ENCODE assay signal across 1 cellular context in genomic region chr21:36980280-36981048, GRCh38.
TF ChIP-seq lines count a peak whose summit lies in the region.

No MANE protein-coding gene starts in this region.

TF ChIP-seq in H1, 55 proteins besides CTCF, POLR2A, EP300 and RAD21 (continued from another document):
- no peak for TF ChIP-seq SIRT6 (IDR thresholded peaks at IDR 0.05; ENCODE audit: low read length)
- TF ChIP-seq CHD7 (IDR thresholded peaks at IDR 0.05; ENCODE audit: insufficient replicate concordance, low read length), result no peak
- TF ChIP-seq KDM4A (IDR thresholded peaks at IDR 0.05; ENCODE audit: low read depth, low read length, severe bottlenecking), result peak; percentile 72
- TF ChIP-seq TAF7 (optimal IDR thresholded peaks at IDR 0.05; ENCODE audit: borderline replicate concordance, low read depth, low read length), result no peak
- TF ChIP-seq RBBP5 (IDR thresholded peaks at IDR 0.05; ENCODE audit: borderline replicate concordance, low read depth, low read length), result 0 out of 2 replicates have a peak, but pooled peaks have one; percentile 71
- TF ChIP-seq KDM1A (IDR thresholded peaks at IDR 0.05; ENCODE audit: borderline replicate concordance, low read length), result no peak
- TF ChIP-seq SRF (IDR thresholded peaks at IDR 0.05; ENCODE audit: low read depth, low read length), result no peak
- peak; percentile 73 for TF ChIP-seq ASH2L (IDR thresholded peaks at IDR 0.05; ENCODE audit: low read length)
- TF ChIP-seq POU5F1 (IDR thresholded peaks at IDR 0.05; ENCODE audit: low read depth, low read length), result no peak
- TF ChIP-seq SP2 (IDR thresholded peaks at IDR 0.05; ENCODE audit: low read length), result no peak
- no peak for TF ChIP-seq CHD1 (IDR thresholded peaks at IDR 0.05; ENCODE audit: low read depth, low read length)
- TF ChIP-seq HDAC2 (IDR thresholded peaks at IDR 0.05; ENCODE audit: borderline replicate concordance in 1 of 2, low read depth in 2 of 2, low read length in 2 of 2), result no peak
- no peak for TF ChIP-seq RXRA (IDR thresholded peaks at IDR 0.05; ENCODE audit: insufficient read depth, low read depth, low read length)
- TF ChIP-seq TAF1 (IDR thresholded peaks at IDR 0.05; ENCODE audit: low read depth, low read length), result no peak
- TF ChIP-seq BACH1 (IDR thresholded peaks at IDR 0.05; ENCODE audit: low read length), result no peak; the same call in 1 of the 2 replicates
- no peak for TF ChIP-seq POLR2AphosphoS5 (IDR thresholded peaks at IDR 0.05; ENCODE audit: low read depth, low read length)
- TF ChIP-seq ATF3 (IDR thresholded peaks at IDR 0.05; ENCODE audit: insufficient read depth, low read depth, low read length), result no peak
- no peak for TF ChIP-seq NANOG (IDR thresholded peaks at IDR 0.05; ENCODE audit: insufficient read depth, low read depth, low read length, poor library complexity, severe bottlenecking)
- TF ChIP-seq JUN (IDR thresholded peaks at IDR 0.05; ENCODE audit: low read depth, low read length), result no peak
- no peak for TF ChIP-seq EGR1 (IDR thresholded peaks at IDR 0.05; ENCODE audit: borderline replicate concordance, low read depth, low read length)
- TF ChIP-seq SIX5 (IDR thresholded peaks at IDR 0.05; ENCODE audit: low read depth, low read length), result no peak
- TF ChIP-seq SIN3A (conservative IDR thresholded peaks at IDR 0.05 in 1 of 2, IDR thresholded peaks at IDR 0.05 in 1 of 2; ENCODE audit: low read depth in 1 of 2, low read length in 2 of 2), result no peak
- TF ChIP-seq BCL11A (IDR thresholded peaks at IDR 0.05; ENCODE audit: low read depth in 2 of 2, low read length in 2 of 2), result no peak
- TF ChIP-seq SUZ12 (IDR thresholded peaks at IDR 0.05; ENCODE audit: low read length), result no peak
- TF ChIP-seq RNF2 (IDR thresholded peaks at IDR 0.05; ENCODE audit: borderline replicate concordance, low read depth, low read length, missing control alignments, poor library complexity, severe bottlenecking), result no peak
- no peak for TF ChIP-seq TCF12 (IDR thresholded peaks at IDR 0.05; ENCODE audit: low read depth, low read length)
- peak; percentile 45; the same call in 1 of the 2 replicates for TF ChIP-seq GABPA (IDR thresholded peaks at IDR 0.05; ENCODE audit: borderline replicate concordance, insufficient read depth, low read length)
- no peak for TF ChIP-seq SP4 (IDR thresholded peaks at IDR 0.05; ENCODE audit: low read length)
TF ChIP-seq in H1: peak in this region for 5.
